Comparison of ENCODE assay signal across 13 cellular contexts in genomic region chr3:47890832-47891620, GRCh38.
DNase-seq lines count a peak whose midpoint lies in the region; ATAC-seq and TF ChIP-seq lines count a peak whose summit lies in the region.
"Had no signal": no experiment of that assay in that cellular context is flagged by ENCODE, and none has a peak within 500 bp of the region (broad histone marks: within the 10 kb centered on the region; RNA-seq: fewer than 3 reads in every experiment).

No MANE protein-coding gene starts in this region.

- no peak for TF ChIP-seq CTCF in breast epithelium (IDR thresholded peaks at IDR 0.05)
- no peak for TF ChIP-seq CTCF in mammary epithelial cell (conservative IDR thresholded peaks at IDR 0.05 in 1 of 2, IDR thresholded peaks at IDR 0.05 in 1 of 2; ENCODE audit: extremely low read depth in 1 of 2, insufficient read depth in 1 of 2, low read depth in 1 of 2, low read length in 2 of 2)
- TF ChIP-seq CTCF in osteocyte (IDR thresholded peaks at IDR 0.05) = no peak
- no peak for TF ChIP-seq CTCF in GM13976 (IDR thresholded peaks at IDR 0.05; ENCODE audit: borderline replicate concordance, control extremely low read depth, extremely low read depth, insufficient read depth, missing control alignments)

- dilution Hi-C loops in mammary epithelial cell (cut with HindIII; ENCODE audit: low sequenced_read_pairs) = loop anchor here (5.0 kb wide), 2 partner anchors 49 to 61 kb away; no protein-coding TSS in a partner anchor

- H3K4me3 Mint-ChIP-seq in osteocyte (ENCODE audit: unreplicated experiment) = no peak overlapping the region
- H3K4me3 Mint-ChIP-seq in activated naive CD8-positive, alpha-beta T cell treated with anti-CD3 and anti-CD28 coated beads for 36 hours = no peak overlapping the region
- H3K4me3 Mint-ChIP-seq: central memory CD8-positive, alpha-beta T cell; T-helper 1 cell treated with Interleukin-12 subunit alpha and Interleukin-12 subunit beta and Interleukin-4 antibody, amounts not matched to agents 30 μg/mL and 1 μg/mL, for 36 hours had no signal

- H3K27me3 ChIP-seq in breast epithelium = no peaks in the 10 kb centered on the region
- no peaks in the 10 kb centered on the region for H3K27me3 ChIP-seq in mammary epithelial cell (ENCODE audit: insufficient read depth, low read length)
- no peaks in the 10 kb centered on the region for H3K27me3 ChIP-seq in aorta (ENCODE audit: control insufficient read depth in 1 of 2, insufficient read depth in 2 of 2, low read length in 1 of 2)

- no peak overlapping the region for H3K9ac ChIP-seq in mammary epithelial cell (ENCODE audit: insufficient read depth, low read length)
- H3K9ac ChIP-seq: parathyroid adenoma had no signal

- H3K79me2 ChIP-seq in mammary epithelial cell (ENCODE audit: insufficient read depth, low read length) = peaks cover 9% of the 10 kb centered on the region
- H3K79me2 ChIP-seq: parathyroid adenoma had no signal

- H2AFZ ChIP-seq in mammary epithelial cell (ENCODE audit: low read depth, low read length) = no peak overlapping the region
- H2AFZ ChIP-seq: parathyroid adenoma had no signal

- H3K27me3 Mint-ChIP-seq in osteocyte (ENCODE audit: unreplicated experiment) = no peaks in the 10 kb centered on the region
- H3K27me3 Mint-ChIP-seq in activated naive CD8-positive, alpha-beta T cell treated with anti-CD3 and anti-CD28 coated beads for 36 hours = no peaks in the 10 kb centered on the region
- H3K27me3 Mint-ChIP-seq: central memory CD8-positive, alpha-beta T cell had no signal

- ATAC-seq in aorta (ENCODE audit: low FRiP score) = peak; percentile 85

- H3K27ac Mint-ChIP-seq in osteocyte (ENCODE audit: unreplicated experiment) = peak overlapping the region; percentile 42
- no peak overlapping the region for H3K27ac Mint-ChIP-seq in activated naive CD8-positive, alpha-beta T cell treated with anti-CD3 and anti-CD28 coated beads for 36 hours
- H3K27ac Mint-ChIP-seq: T-helper 1 cell treated with Interleukin-12 subunit alpha and Interleukin-12 subunit beta and Interleukin-4 antibody, amounts not matched to agents 30 μg/mL and 1 μg/mL, for 36 hours had no signal

- H3K9me3 ChIP-seq in breast epithelium (no peaks in the 10 kb centered on the region), mammary epithelial cell (replicated peaks; ENCODE audit: insufficient read depth, low read length) (no peaks in the 10 kb centered on the region), aorta (ENCODE audit: control insufficient read depth, low read length) (no peaks in the 10 kb centered on the region)

- in situ Hi-C loops in mammary epithelial cell (cut with MboI; ENCODE audit: low sequenced_read_pairs in 2 of 2) = no loop called here
- in situ Hi-C loops in GM13976 (cut with MboI; ENCODE audit: low sequenced_read_pairs, unreplicated experiment) = no loop called here

- DNase-seq in breast epithelium (ENCODE audit: low spot score in 2 of 2) (no peak), mammary epithelial cell (no peak), hypothalamus (lab: John Stamatoyannopoulos, UW) (peak in 27 of 51 donors; percentile 16 to 77 (median 38)), osteocyte (ENCODE audit: extremely low spot score, unreplicated experiment) (no peak), aorta (no peak), GM13976 (ENCODE audit: low spot score) (no peak), cortex of kidney (lab: John Stamatoyannopoulos, UW) (no peak)
- DNase-seq in activated naive CD8-positive, alpha-beta T cell treated with anti-CD3 and anti-CD28 coated beads for 36 hours = no peak
- DNase-seq: 8988T, NCI-H774 had no signal

- no peaks in the 10 kb centered on the region for H3K4me1 ChIP-seq in breast epithelium
- no peaks in the 10 kb centered on the region for H3K4me1 ChIP-seq in mammary epithelial cell (ENCODE audit: insufficient read depth, low read length)
- no peaks in the 10 kb centered on the region for H3K4me1 ChIP-seq in aorta (ENCODE audit: control insufficient read depth in 1 of 2, insufficient read depth in 2 of 2, low read length in 2 of 2)
- H3K4me1 ChIP-seq: parathyroid adenoma had no signal

- H3K4me3 ChIP-seq in breast epithelium = no peak overlapping the region
- H3K4me3 ChIP-seq in mammary epithelial cell (replicated peaks in 1 of 3; ENCODE audit: insufficient read depth in 1 of 3, low read depth in 2 of 3, low read length in 3 of 3) = no peak overlapping the region
- H3K4me3 ChIP-seq in aorta (ENCODE audit: low read length in 2 of 2) = no peak overlapping the region

- H3K4me2 ChIP-seq in mammary epithelial cell (ENCODE audit: insufficient read depth, low read depth, low read length) = no peak overlapping the region

- H3K9me3 Mint-ChIP-seq in osteocyte (ENCODE audit: unreplicated experiment) = no peaks in the 10 kb centered on the region
- no peaks in the 10 kb centered on the region for H3K9me3 Mint-ChIP-seq in activated naive CD8-positive, alpha-beta T cell treated with anti-CD3 and anti-CD28 coated beads for 36 hours
- H3K9me3 Mint-ChIP-seq: central memory CD8-positive, alpha-beta T cell; T-helper 1 cell treated with Interleukin-12 subunit alpha and Interleukin-12 subunit beta and Interleukin-4 antibody, amounts not matched to agents 30 μg/mL and 1 μg/mL, for 36 hours had no signal

- peaks cover 7% of the 10 kb centered on the region for H3K4me1 Mint-ChIP-seq in osteocyte (ENCODE audit: unreplicated experiment)
- no peaks in the 10 kb centered on the region for H3K4me1 Mint-ChIP-seq in activated naive CD8-positive, alpha-beta T cell treated with anti-CD3 and anti-CD28 coated beads for 36 hours
- H3K4me1 Mint-ChIP-seq: central memory CD8-positive, alpha-beta T cell had no signal

- no TSS peak for BruUV-seq in mammary epithelial cell (replicated peaks; lab: Mats Ljungman, UMichigan)

- peaks cover 38% of the 10 kb centered on the region for H3K36me3 Mint-ChIP-seq in osteocyte (ENCODE audit: unreplicated experiment)
- peaks cover 6% of the 10 kb centered on the region for H3K36me3 Mint-ChIP-seq in activated naive CD8-positive, alpha-beta T cell treated with anti-CD3 and anti-CD28 coated beads for 36 hours

- no peaks in the 10 kb centered on the region for H4K20me1 ChIP-seq in mammary epithelial cell (ENCODE audit: insufficient read depth, low read length)

- no peak for TF ChIP-seq POLR2A in breast epithelium (IDR thresholded peaks at IDR 0.05)

- CTCF ChIA-PET in mammary epithelial cell (lab: Charles Lee; ENCODE audit: low non-redundant PET) = no interaction called here

- no peaks in the 10 kb centered on the region for H3K36me3 ChIP-seq in breast epithelium
- peaks cover 8% of the 10 kb centered on the region for H3K36me3 ChIP-seq in mammary epithelial cell (ENCODE audit: insufficient read depth, low read length)
- H3K36me3 ChIP-seq in aorta (ENCODE audit: control insufficient read depth in 1 of 2, insufficient read depth in 2 of 2, low read length in 1 of 2) = peaks cover 0 to 3% of the 10 kb centered on the region in 2 donors

- WGBS in mammary epithelial cell (ENCODE audit: low coverage, missing lambda C conversion rate) = over 99% methylated on average over 10 of the region's 10 CpGs
- WGBS in aorta, 2 donors = 29 to 32% methylated on average over 10 of the region's 10 CpGs

- H3K27ac ChIP-seq in breast epithelium (peak overlapping the region; percentile 21 to 65), mammary epithelial cell (ENCODE audit: insufficient read depth, low read depth, low read length) (no peak overlapping the region), aorta (ENCODE audit: low read depth in 1 of 2, low read length in 2 of 2) (peak overlapping the region in 1 of 2 donors; percentile 43)

- intact Hi-C loops in breast epithelium (cut with DNase I; ENCODE audit: low total_unique reads) (no loop called here), mammary epithelial cell (cut with micrococcal nuclease) (no loop called here), aorta (cut with DNase I) (no loop called here)

Comparison
In these comparisons a context has a peak if more than half of its experiments do, and no peak if none do; other contexts are left out.
1. DNase-seq: peak in hypothalamus (27 of 51); none in breast epithelium (0 of 2), mammary epithelial cell (single experiment), osteocyte (single experiment), aorta (0 of 2), GM13976 (single experiment), activated naive CD8-positive, alpha-beta T cell treated with anti-CD3 and anti-CD28 coated beads for 36 hours (single experiment) and cortex of kidney (single experiment).